Comparison of ENCODE assay signal across 1 cellular context in genomic region chr4:119402322-119403308, GRCh38.
TF ChIP-seq lines count a peak whose summit lies in the region.

No MANE protein-coding gene starts in this region.

TF ChIP-seq in K562, 482 proteins besides CTCF, POLR2A, EP300 and RAD21 (continued from another document):
- TF ChIP-seq MGA (IDR thresholded peaks at IDR 0.05): peak; percentile 74
